ENCODE assay signal across 29 cellular contexts in the genomic region with DNA sequence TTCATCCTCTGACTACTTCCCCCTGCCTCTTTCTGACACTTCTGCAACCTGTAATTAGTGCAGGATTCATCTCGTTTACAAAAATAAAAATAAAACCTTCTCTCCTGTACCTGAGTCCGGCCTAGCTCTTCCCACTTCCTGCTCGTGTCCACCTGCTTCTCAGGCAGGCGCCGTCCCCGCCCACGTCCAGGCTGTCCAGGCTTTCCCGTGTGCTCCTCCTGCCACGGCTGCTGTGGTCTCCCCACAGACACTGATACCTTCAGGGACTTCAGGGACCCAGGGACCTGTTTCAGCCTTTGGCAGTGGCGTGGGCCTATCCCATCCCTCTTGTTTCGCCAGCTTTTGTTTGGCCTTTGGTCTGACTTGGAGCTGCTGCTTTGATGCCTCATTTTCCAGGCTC.
"Had no signal": no experiment of that assay in that cellular context is flagged by ENCODE, and none has a peak within 500 bp of the region (broad histone marks: within the 10 kb centered on the region; RNA-seq: fewer than 3 reads in every experiment).

No MANE protein-coding gene starts in this region.

- ATAC-seq: activated CD8-positive, alpha-beta memory T cell treated with anti-CD3 and anti-CD28 coated beads, Interleukin-2, amount 10 ng/mL, durations not matched to agents 7 days and 5 days; activated naive CD4-positive, alpha-beta T cell treated with anti-CD3 and anti-CD28 coated beads, Interleukin-2, amount 50 U/mL, for 72 hours; activated naive CD8-positive, alpha-beta T cell treated with anti-CD3 and anti-CD28 coated beads, Interleukin-2, amount 50 U/mL, for 24 hours; activated T-cell treated with anti-CD3 and anti-CD28 coated beads, Interleukin-2, amount 50 U/mL, for 4 hours; body of pancreas; Panc1 had no signal

- H3K4me1 ChIP-seq: ascending aorta, body of pancreas had no signal

- DNase-seq: activated B cell treated with CpG ODN at 0.5 μM for 24 hours; activated CD4-positive, alpha-beta T cell treated with anti-CD3 and anti-CD28 coated beads for 1 hour; activated CD4-positive, alpha-beta T cell treated with anti-CD3 and anti-CD28 coated beads, Interleukin-2, amount 10 ng/mL, durations not matched to agents 24 days and 14 days; activated CD4-positive, alpha-beta T cell treated with anti-CD3 and anti-CD28 coated beads, Interleukin-2, amount 50 U/mL, for 48 hours; activated CD8-positive, alpha-beta memory T cell treated with anti-CD3 and anti-CD28 coated beads, Interleukin-2, amount 10 ng/mL, durations not matched to agents 7 days and 5 days; activated effector memory CD4-positive, alpha-beta T cell treated with anti-CD3 and anti-CD28 coated beads, Interleukin-2, amount 50 U/mL, for 16 hours; activated naive CD4-positive, alpha-beta T cell treated with Interleukin-2 at 50 U/mL for 16 hours; activated naive CD8-positive, alpha-beta T cell treated with anti-CD3 and anti-CD28 coated beads, Interleukin-2, amount 50 U/mL, for 24 hours; activated T-cell treated with anti-CD3 and anti-CD28 coated beads, Interleukin-2, amount 50 U/mL, for 4 hours; amniotic stem cell; body of pancreas; central memory CD4-positive, alpha-beta T cell; MM.1S; NCI-H1105; NCI-H1436; NCI-H187 treated with DMSO at 0.1 percent for 48 hours; NCI-H2081 treated with DMSO at 0.1 percent for 48 hours; NCI-H446 treated with DMSO at 0.1 percent for 48 hours; NCI-H524 treated with DMSO at 0.1 percent for 48 hours; NCI-H748 treated with DMSO at 0.1 percent for 48 hours; NK-92 treated with Interleukin-12 subunit alpha and Interleukin-12 subunit beta, amount 100 ng/mL, for 24 hours; OCI-M1; SHP77 treated with DMSO at 0.1 percent for 48 hours; T-helper 2 cell; T1000 had no signal

- H3K9ac ChIP-seq: KMS-11 had no signal

- H3K27me3 ChIP-seq: ascending aorta, body of pancreas had no signal

- H3K36me3 ChIP-seq: ascending aorta had no signal

- H3K4me2 ChIP-seq: KMS-11 had no signal

- H3K27ac ChIP-seq: ascending aorta, body of pancreas, KMS-11 had no signal

- H3K9me3 ChIP-seq: ascending aorta, body of pancreas had no signal

- H3K4me3 ChIP-seq: ascending aorta, body of pancreas had no signal
